ENCODE assay signal across 30 cellular contexts in the genomic region with DNA sequence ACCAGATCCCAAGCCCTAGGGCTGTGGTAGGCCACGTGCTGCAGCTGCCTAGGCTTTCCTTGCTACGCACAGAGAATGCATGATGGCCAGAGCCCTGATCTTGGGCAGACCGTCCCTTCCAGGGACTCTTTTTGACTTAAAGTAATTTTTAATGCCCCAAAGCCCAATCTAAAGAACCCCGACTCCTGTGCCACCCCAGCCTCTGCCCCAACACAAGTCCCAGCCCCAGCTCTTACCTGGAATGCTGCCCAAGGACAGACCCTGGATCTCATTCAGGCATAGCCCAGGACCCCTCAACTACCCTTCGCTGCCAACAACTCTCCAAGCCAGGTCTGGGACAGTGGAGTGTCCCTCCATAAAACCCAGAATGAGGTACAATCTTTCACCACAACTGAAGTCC.
"Had no signal": no experiment of that assay in that cellular context is flagged by ENCODE, and none has a peak within 500 bp of the region (broad histone marks: within the 10 kb centered on the region; RNA-seq: fewer than 3 reads in every experiment).

No MANE protein-coding gene starts in this region.

- H3K4me1 ChIP-seq: parathyroid adenoma, psoas muscle, right lobe of liver, sigmoid colon, stomach, thyroid gland, tibial nerve, upper lobe of left lung, uterus had no signal

- H3K36me3 ChIP-seq: neutrophil, ovary, right lobe of liver, sigmoid colon, stomach, thoracic aorta, thyroid gland, tibial nerve, upper lobe of left lung, uterus had no signal

- H3K27ac Mint-ChIP-seq: naive thymus-derived CD8-positive, alpha-beta T cell; natural killer cell treated with Interleukin-12 subunit alpha and Interleukin-12 subunit beta and Interleukin-15 and Interleukin-18, amount 100 ng/mL, for 72 hours; nephron progenitor cell; progenitor cell of endocrine pancreas; stimulated activated effector memory CD8-positive, alpha-beta T cell treated with anti-CD3 and anti-CD28 coated beads, Interleukin-12 subunit alpha, Interleukin-12 subunit beta, amount 100 ng/mL, for 72 hours; stimulated activated naive B cell treated with anti-CD40 and anti-IgM and Interleukin-4, amounts not matched to agents 10 μg/mL and 1 μg/mL and 100 μg/mL, for 72 hours; stimulated activated naive CD8-positive, alpha-beta T cell treated with anti-CD3 and anti-CD28 coated beads, Interleukin-15, Interleukin-2, amounts not matched to agents 100 ng/mL and 50 ng/mL, for 24 hours had no signal

- FAIRE-seq: small intestine had no signal

- H3K4me1 Mint-ChIP-seq: naive thymus-derived CD8-positive, alpha-beta T cell; stimulated activated effector memory CD8-positive, alpha-beta T cell treated with anti-CD3 and anti-CD28 coated beads, Interleukin-12 subunit alpha, Interleukin-12 subunit beta, amount 100 ng/mL, for 72 hours; stimulated activated naive B cell treated with anti-CD40 and anti-IgM and Interleukin-4, amounts not matched to agents 10 μg/mL and 1 μg/mL and 100 μg/mL, for 72 hours had no signal

- H3K9me3 Mint-ChIP-seq: naive thymus-derived CD8-positive, alpha-beta T cell; natural killer cell treated with Interleukin-12 subunit alpha and Interleukin-12 subunit beta and Interleukin-15 and Interleukin-18, amount 100 ng/mL, for 72 hours; nephron progenitor cell; neural crest cell; stimulated activated effector memory CD8-positive, alpha-beta T cell treated with anti-CD3 and anti-CD28 coated beads, Interleukin-12 subunit alpha, Interleukin-12 subunit beta, amount 100 ng/mL, for 72 hours; stimulated activated naive B cell treated with anti-CD40 and anti-IgM and Interleukin-4, amounts not matched to agents 10 μg/mL and 1 μg/mL and 100 μg/mL, for 72 hours; stimulated activated naive CD8-positive, alpha-beta T cell treated with anti-CD3 and anti-CD28 coated beads, Interleukin-15, Interleukin-2, amounts not matched to agents 100 ng/mL and 50 ng/mL, for 24 hours had no signal

- H3K4me3 Mint-ChIP-seq: naive thymus-derived CD8-positive, alpha-beta T cell; natural killer cell treated with Interleukin-12 subunit alpha and Interleukin-12 subunit beta and Interleukin-15 and Interleukin-18, amount 100 ng/mL, for 72 hours; nephron progenitor cell; neural crest cell; stimulated activated effector memory CD8-positive, alpha-beta T cell treated with anti-CD3 and anti-CD28 coated beads, Interleukin-12 subunit alpha, Interleukin-12 subunit beta, amount 100 ng/mL, for 72 hours; stimulated activated naive B cell treated with anti-CD40 and anti-IgM and Interleukin-4, amounts not matched to agents 10 μg/mL and 1 μg/mL and 100 μg/mL, for 72 hours; stimulated activated naive CD8-positive, alpha-beta T cell treated with anti-CD3 and anti-CD28 coated beads, Interleukin-15, Interleukin-2, amounts not matched to agents 100 ng/mL and 50 ng/mL, for 24 hours had no signal

- H3K9me3 ChIP-seq: neutrophil, ovary, psoas muscle, right lobe of liver, sigmoid colon, stomach, thoracic aorta, thyroid gland, tibial nerve, upper lobe of left lung, uterus had no signal

- H3K9ac ChIP-seq: parathyroid adenoma had no signal

- H3K27ac ChIP-seq: neutrophil, ovary, parathyroid adenoma, psoas muscle, right lobe of liver, sigmoid colon, stomach, thoracic aorta, thyroid gland, tibial nerve, upper lobe of left lung, uterus had no signal

- H3K36me3 Mint-ChIP-seq: naive thymus-derived CD8-positive, alpha-beta T cell; natural killer cell treated with Interleukin-12 subunit alpha and Interleukin-12 subunit beta and Interleukin-15 and Interleukin-18, amount 100 ng/mL, for 72 hours; stimulated activated effector memory CD8-positive, alpha-beta T cell treated with anti-CD3 and anti-CD28 coated beads, Interleukin-12 subunit alpha, Interleukin-12 subunit beta, amount 100 ng/mL, for 72 hours; stimulated activated naive B cell treated with anti-CD40 and anti-IgM and Interleukin-4, amounts not matched to agents 10 μg/mL and 1 μg/mL and 100 μg/mL, for 72 hours had no signal

- H3K27me3 ChIP-seq: neutrophil, ovary, right lobe of liver, sigmoid colon, thyroid gland, tibial nerve, upper lobe of left lung, uterus had no signal

- DNase-seq: naive thymus-derived CD8-positive, alpha-beta T cell; nephron progenitor cell; nucleus accumbens; ovary; posterior cingulate gyrus; psoas muscle; right cardiac atrium; right lobe of liver; sigmoid colon; small intestine; stimulated activated CD4-positive, alpha-beta T cell treated with anti-CD3 and anti-CD28 coated beads, Interleukin-15, amount 100 ng/mL, for 24 hours; stimulated activated CD4-positive, alpha-beta T cell treated with anti-CD3 and anti-CD28 coated beads, Interleukin-2, amount 100 ng/mL, for 24 hours; stimulated activated CD4-positive, alpha-beta T cell treated with anti-CD3 and anti-CD28 coated beads, Interleukin-2, amount 100 ng/mL, for 48 hours; stimulated activated CD4-positive, alpha-beta T cell treated with anti-CD3 and anti-CD28 coated beads, Interleukin-4, amount 100 ng/mL, for 24 hours; stimulated activated naive B cell treated with anti-CD40 and anti-IgM and Interleukin-4, amounts not matched to agents 10 μg/mL and 1 μg/mL and 100 μg/mL, for 72 hours; stimulated activated naive CD4-positive, alpha-beta T cell treated with Interleukin-2 at 50 U/mL for 16 hours; stomach; thyroid gland; trophoblast cell; upper lobe of left lung; uterus had no signal

- H3K27me3 Mint-ChIP-seq: stimulated activated naive CD8-positive, alpha-beta T cell treated with anti-CD3 and anti-CD28 coated beads, Interleukin-15, Interleukin-2, amounts not matched to agents 100 ng/mL and 50 ng/mL, for 24 hours had no signal

- H3K4me3 ChIP-seq: ovary, psoas muscle, right lobe of liver, sigmoid colon, stomach, thoracic aorta, thyroid gland, tibial nerve, upper lobe of left lung, uterus had no signal
